Comparison of ENCODE assay signal across 2 cellular contexts in the genomic region with DNA sequence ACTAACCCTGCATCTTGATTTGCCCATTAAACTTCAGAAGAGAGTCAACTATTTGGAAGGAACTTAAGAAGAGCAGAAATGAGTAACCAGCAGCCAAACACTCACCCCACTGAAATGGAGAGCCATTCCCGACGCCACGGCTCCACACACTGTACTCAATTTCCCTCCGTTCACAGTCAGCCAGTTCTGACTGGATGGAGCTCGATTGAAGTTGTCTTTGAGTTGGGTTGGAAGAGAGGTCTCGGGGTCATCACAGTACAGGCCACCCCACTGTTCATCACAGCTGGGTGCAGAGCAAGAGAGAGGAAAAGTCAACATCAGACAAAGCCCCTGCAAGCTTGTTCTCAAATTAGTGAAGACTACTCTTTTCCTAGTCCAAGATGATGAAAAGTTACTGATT.
TF ChIP-seq lines count a peak whose summit lies in the region.

No MANE protein-coding gene starts in this region.

TF ChIP-seq in HepG2, 621 proteins besides CTCF, POLR2A, EP300 and RAD21:
- TF ChIP-seq CSRNP1 (CRISPR knock-in tag; IDR thresholded peaks at IDR 0.05) (no peak), RBM22 (optimal IDR thresholded peaks at IDR 0.05; ENCODE audit: low read length) (peak; percentile 17)

TF ChIP-seq in H1, 55 proteins besides CTCF, POLR2A, EP300 and RAD21:
- TF ChIP-seq CBX5 (IDR thresholded peaks at IDR 0.05; ENCODE audit: low read depth, low read length) (no peak), E2F6 (IDR thresholded peaks at IDR 0.05) (peak; percentile 92), EGR1 (IDR thresholded peaks at IDR 0.05; ENCODE audit: borderline replicate concordance, low read depth, low read length) (no peak), MAX (IDR thresholded peaks at IDR 0.05) (peak; percentile 65), RNF2 (IDR thresholded peaks at IDR 0.05; ENCODE audit: borderline replicate concordance, low read depth, low read length, missing control alignments, poor library complexity, severe bottlenecking) (no peak)
